ENCODE assay signal across 8 cellular contexts in the genomic region with DNA sequence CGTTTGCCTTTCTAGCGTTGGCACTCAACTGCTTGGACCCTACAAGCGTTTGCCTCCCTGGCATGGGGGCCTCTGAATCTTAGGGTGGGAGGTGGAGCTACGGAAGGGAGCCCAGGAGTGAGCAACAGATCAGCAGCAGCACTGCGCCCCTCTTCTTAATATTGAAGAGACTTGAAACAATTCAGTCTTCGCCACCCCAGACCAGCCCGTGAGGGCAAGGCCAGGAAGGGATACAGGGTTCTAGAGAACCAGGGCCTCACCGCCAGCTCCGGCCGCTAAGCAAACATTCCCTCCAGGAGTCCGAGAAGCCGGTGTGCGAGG. TPM values are rescaled to one million over a fixed set of nuclear protein-coding genes. Genes with fewer than 3 reads are reported as not detected.
DNase-seq lines count a peak whose midpoint lies in the region; ATAC-seq, FAIRE-seq and TF ChIP-seq lines count a peak whose summit lies in the region.
"Had no signal": no experiment of that assay in that cellular context is flagged by ENCODE, and none has a peak within 500 bp of the region (broad histone marks: within the 10 kb centered on the region; RNA-seq: fewer than 3 reads in every experiment).

No MANE protein-coding gene starts in this region.

- H3K4me1 ChIP-seq in GM12878 (ENCODE audit: control insufficient read depth, insufficient read depth, low read length) (peaks cover 17% of the 10 kb centered on the region), liver (ENCODE audit: control insufficient read depth in 4 of 4, insufficient read depth in 4 of 4, low read length in 3 of 4) (peaks cover 12 to 59% (median 48%) of the 10 kb centered on the region in 4 donors), stomach smooth muscle (ENCODE audit: control insufficient read depth, insufficient read depth, low read length) (peaks cover 24% of the 10 kb centered on the region)

- BruUV-seq in GM12878 (replicated peaks; lab: Mats Ljungman, UMichigan) = no TSS peak

- H3K27ac ChIP-seq in GM12878 (ENCODE audit: control insufficient read depth, insufficient read depth) (no peak overlapping the region; the same call in 1 of the 2 replicates), liver (ENCODE audit: low read depth in 1 of 2, low read length in 2 of 2) (peak overlapping the region; percentile 99 to 100), stomach smooth muscle (ENCODE audit: low read length) (peak overlapping the region; percentile 95)

- H3K9ac ChIP-seq in GM12878 (ENCODE audit: control insufficient read depth, insufficient read depth, low read length) (no peak overlapping the region), liver (ENCODE audit: low read depth in 1 of 2, low read length in 2 of 2) (peak overlapping the region; percentile 93 to 98), stomach smooth muscle (ENCODE audit: low read length in 2 of 2) (peak overlapping the region; percentile 77 to 87)

- intact Hi-C loops in GM12878 (cut with micrococcal nuclease; ENCODE audit: unreplicated experiment) = loop anchor here (2.0 kb wide), 1 partner anchor 16 kb away; no protein-coding TSS in a partner anchor
- intact Hi-C loops in activated T-helper 2 cell treated with anti-CD3 and anti-CD28 coated beads, Interferon-gamma antibody, Interleukin-2, Interleukin-4, amounts not matched to agents 10 μg/mL and 5 μg/mL and 100 μg/mL, durations not matched to agents 14 hours and 24 hours and 36 hours (cut with micrococcal nuclease) = no loop called here

- SMC1A ChIA-PET in GM12878 (lab: Charles Lee; ENCODE audit: uncharacterized antibody, unreplicated experiment) = interaction anchor here (0.9 to 1.4 kb wide), 6 partner anchors 12 to 50 kb away, joined by 3 to 8 read pairs (median 4); no protein-coding TSS in a partner anchor

- no peak overlapping the region for H3K27ac Mint-ChIP-seq in activated T-helper 2 cell treated with anti-CD3 and anti-CD28 coated beads, Interferon-gamma antibody, Interleukin-2, Interleukin-4, amounts not matched to agents 10 μg/mL and 5 μg/mL and 100 μg/mL, durations not matched to agents 14 hours and 24 hours and 36 hours

- RAD21 ChIA-PET in GM12878 (lab: Charles Lee; ENCODE audit: unreplicated experiment) = interaction anchor here (0.6 to 1.7 kb wide), 7 partner anchors 9 to 51 kb away, joined by 3 to 13 read pairs (median 4); no protein-coding TSS in a partner anchor

- no peak overlapping the region for H3K4me3 ChIP-seq in GM12878
- peak overlapping the region; percentile 66 to 89 (median 88) for H3K4me3 ChIP-seq in liver (ENCODE audit: low read depth in 1 of 3, low read length in 3 of 3)
- H3K4me3 ChIP-seq in stomach smooth muscle (ENCODE audit: low read length in 2 of 2) = peak overlapping the region; percentile 83 to 88

- DNase-seq in GM12878 (ENCODE audit: low read depth, low spot score) (no peak), MV-4-11 (lab: John Stamatoyannopoulos, UW) (no peak), NCI-H1417 treated with DMSO at 0.1 percent for 48 hours (lab: John Stamatoyannopoulos, UW) (no peak)
- no peak for DNase-seq in activated T-helper 2 cell treated with anti-CD3 and anti-CD28 coated beads, Interferon-gamma antibody, Interleukin-2, Interleukin-4, amounts not matched to agents 10 μg/mL and 5 μg/mL and 100 μg/mL, durations not matched to agents 14 hours and 24 hours and 36 hours (ENCODE audit: low spot score)
- DNase-seq: T-helper 9 cell had no signal

- H3K27me3 ChIP-seq in GM12878 (replicated peaks in 1 of 2; ENCODE audit: control insufficient read depth in 2 of 2, insufficient read depth in 2 of 2, low read length in 1 of 2) (peaks cover 3 to 11% of the 10 kb centered on the region in 2 experiments; a peak in 3 of 4 replicates), liver (ENCODE audit: control insufficient read depth in 4 of 4, insufficient read depth in 4 of 4, low read length in 3 of 4) (no peaks in the 10 kb centered on the region), stomach smooth muscle (ENCODE audit: control insufficient read depth in 1 of 2, insufficient read depth in 2 of 2, low read length in 2 of 2) (peaks cover 0 to 3% of the 10 kb centered on the region in 2 donors)

- WGBS in GM12878 (ENCODE audit: insufficient coverage, insufficient replicate concordance, low lambda C conversion rate, missing lambda C conversion rate) = 2% methylated on average over 13 of the region's 13 CpGs
- WGBS in liver = 9% methylated on average over 13 of the region's 13 CpGs

- H3K36me3 ChIP-seq in GM12878 (ENCODE audit: control insufficient read depth in 2 of 2, insufficient read depth in 2 of 2, low read length in 1 of 2) (no peaks in the 10 kb centered on the region), liver (ENCODE audit: control insufficient read depth in 4 of 4, insufficient read depth in 3 of 4, low read depth in 1 of 4, low read length in 3 of 4) (no peaks in the 10 kb centered on the region), stomach smooth muscle (ENCODE audit: control insufficient read depth in 2 of 2, insufficient read depth in 2 of 2, low read length in 2 of 2) (no peaks in the 10 kb centered on the region)

- TF ChIP-seq CTCF in GM12878 (IDR thresholded peaks at IDR 0.05 in 2 of 3, conservative IDR thresholded peaks at IDR 0.05 in 1 of 3; ENCODE audit: control insufficient read depth in 2 of 3, extremely low read depth in 1 of 3, insufficient read depth in 1 of 3, low read depth in 3 of 3, low read length in 3 of 3) (no peak), liver (IDR thresholded peaks at IDR 0.05; ENCODE audit: low read depth, low read length, missing input control) (no peak)

- H2AFZ ChIP-seq in GM12878 (ENCODE audit: control insufficient read depth, low read depth, low read length) = no peak overlapping the region

- H3K4me1 Mint-ChIP-seq in activated T-helper 2 cell treated with anti-CD3 and anti-CD28 coated beads, Interferon-gamma antibody, Interleukin-2, Interleukin-4, amounts not matched to agents 10 μg/mL and 5 μg/mL and 100 μg/mL, durations not matched to agents 14 hours and 24 hours and 36 hours (ENCODE audit: low read depth) = no peaks in the 10 kb centered on the region

- CTCF ChIA-PET in GM12878 (lab: Yijun Ruan, JAX) = interaction anchor here (1.0 to 2.3 kb wide), 6 partner anchors 8 to 51 kb away, joined by 3 to 9 read pairs (median 4); no protein-coding TSS in a partner anchor

- no peaks in the 10 kb centered on the region for H3K36me3 Mint-ChIP-seq in activated T-helper 2 cell treated with anti-CD3 and anti-CD28 coated beads, Interferon-gamma antibody, Interleukin-2, Interleukin-4, amounts not matched to agents 10 μg/mL and 5 μg/mL and 100 μg/mL, durations not matched to agents 14 hours and 24 hours and 36 hours (ENCODE audit: low read depth)

- in situ Hi-C loops in GM12878 (cut with MboI) = no loop called here

- peak overlapping the region; percentile 89; the same call in 1 of the 2 replicates for H3K4me2 ChIP-seq in GM12878 (ENCODE audit: control insufficient read depth, insufficient read depth)

- H3K79me2 ChIP-seq in GM12878 (ENCODE audit: control insufficient read depth, insufficient read depth, low read length) = no peaks in the 10 kb centered on the region

- peaks cover 56% of the 10 kb centered on the region for H3K27me3 Mint-ChIP-seq in activated T-helper 2 cell treated with anti-CD3 and anti-CD28 coated beads, Interferon-gamma antibody, Interleukin-2, Interleukin-4, amounts not matched to agents 10 μg/mL and 5 μg/mL and 100 μg/mL, durations not matched to agents 14 hours and 24 hours and 36 hours (ENCODE audit: low read depth)

- TF ChIP-seq RAD21 in GM12878 (IDR thresholded peaks at IDR 0.05; ENCODE audit: insufficient read depth, low read depth, low read length) (no peak), liver (IDR thresholded peaks at IDR 0.05) (no peak)

- no peak for TF ChIP-seq EP300 in GM12878 (IDR thresholded peaks at IDR 0.05; ENCODE audit: borderline replicate concordance in 1 of 2, control insufficient read depth in 1 of 2, low read depth in 2 of 2, low read length in 2 of 2)

- ATAC-seq in HG03066 (IDR thresholded peaks at IDR 0.05; ENCODE audit: low read depth, unreplicated experiment) (peak; percentile 20), GM12878 (no peak)

- H4K20me1 ChIP-seq in GM12878 (ENCODE audit: control insufficient read depth, insufficient read depth) = no peaks in the 10 kb centered on the region

- FAIRE-seq in GM12878 (lab: Jason Lieb, UNC) = no peak

- no peak overlapping the region for H3K4me3 Mint-ChIP-seq in activated T-helper 2 cell treated with anti-CD3 and anti-CD28 coated beads, Interferon-gamma antibody, Interleukin-2, Interleukin-4, amounts not matched to agents 10 μg/mL and 5 μg/mL and 100 μg/mL, durations not matched to agents 14 hours and 24 hours and 36 hours (ENCODE audit: low read depth)

- no peaks in the 10 kb centered on the region; the same call in 2 of the 3 replicates for H3K9me3 ChIP-seq in GM12878 (replicated peaks; ENCODE audit: control insufficient read depth, insufficient read depth, low read length)
- no peaks in the 10 kb centered on the region for H3K9me3 ChIP-seq in liver (ENCODE audit: control insufficient read depth in 4 of 4, low read length in 3 of 4)
- H3K9me3 ChIP-seq in stomach smooth muscle (ENCODE audit: control insufficient read depth in 2 of 2, low read length in 2 of 2) = no peaks in the 10 kb centered on the region

- TF ChIP-seq POLR2A in GM12878 (IDR thresholded peaks at IDR 0.05; ENCODE audit: low read depth, low read length) = no peak

- no peaks in the 10 kb centered on the region for H3K9me3 Mint-ChIP-seq in activated T-helper 2 cell treated with anti-CD3 and anti-CD28 coated beads, Interferon-gamma antibody, Interleukin-2, Interleukin-4, amounts not matched to agents 10 μg/mL and 5 μg/mL and 100 μg/mL, durations not matched to agents 14 hours and 24 hours and 36 hours

- POLR2A ChIA-PET in GM12878 (lab: Charles Lee) = interaction anchor here (2.6 kb wide), 1 partner anchor 12 kb away, joined by 11 read pairs; no protein-coding TSS in a partner anchor

RNA-seq across cellular contexts. Expression of gene GPRC5C, which starts 1.5 kb away (rescaled TPM):
- total RNA-seq in GM12878 (2013; cell fraction: nucleolus; rRNA removed) = 3.2 and 3.6 TPM in 2 replicates
- total RNA-seq in GM12878 (2014; rRNA removed) (0.16 and 0.73 TPM in 2 replicates), GM12878 (2014; rRNA removed; fragmentation: Illumina TruSeq; extraction: Trizol) (0.28 and 0.31 TPM in 2 replicates), GM12878 (2021) (0.36 and 0.58 TPM in 2 replicates), liver (10 to 100 TPM; 34.2 to 86.3 TPM)
- 0.91 TPM for polyA plus RNA-seq in GM12878 (2011; ENCODE audit: low read depth)
- polyA plus RNA-seq in GM12878 (2011; rRNA removed) (0.26 and 1.3 TPM in 2 replicates), GM12878 (2014; fragmentation: Illumina TruSeq; extraction: Trizol) (0.35 TPM in 1 of 2 replicates, not detected in the other), GM12878 (2014; fragmentation: Nextera tagmentation; extraction: Ambion mirVana) (under 1 TPM in 1 of 2 experiments, not detected in 1; 0.04 TPM), GM12878 (2014; rRNA removed) (0.14 and 0.66 TPM in 2 replicates), GM12878 (2016; fragmentation: Nextera tagmentation; extraction: Ambion mirVana) (under 1 TPM in 1 of 2 experiments, not detected in 1; 0.96 TPM), liver (100 to 1,000 TPM; 153 to 195 TPM)
- 1.2 and 1.5 TPM in 2 replicates for polyA plus RNA-seq in GM12878 (2011; cell fraction: cytosol; rRNA removed)
- 1.7 and 2.8 TPM in 2 replicates for polyA plus RNA-seq in GM12878 (2011; cell fraction: nucleus; rRNA removed)
- polyA plus RNA-seq in GM12878 (2012) = 1.9 and 2.1 TPM in 2 replicates
- 0.37 and 1.3 TPM in 2 replicates for polyA minus RNA-seq in GM12878 (2011; rRNA and poly(A)+ RNA removed)
- polyA minus RNA-seq in GM12878 (2011; cell fraction: cytosol; rRNA and poly(A)+ RNA removed) = 0.67 and 1.0 TPM in 2 replicates
- 0.48 and 1.2 TPM in 2 replicates for polyA minus RNA-seq in GM12878 (2011; cell fraction: nucleus; rRNA and poly(A)+ RNA removed)
- total RNA-seq in activated T-helper 2 cell treated with anti-CD3 and anti-CD28 coated beads, Interferon-gamma antibody, Interleukin-2, Interleukin-4, amounts not matched to agents 10 μg/mL and 5 μg/mL and 100 μg/mL, durations not matched to agents 14 hours and 24 hours and 36 hours = 0.44 and 0.89 TPM in 2 replicates

RNA-seq across cellular contexts. Expression of gene CD300A, which starts 36.1 kb away (rescaled TPM):
- total RNA-seq in GM12878 (2013; cell fraction: nucleolus; rRNA removed) = 149 and 159 TPM in 2 replicates
- total RNA-seq in GM12878 (2014; rRNA removed) = 45.7 and 49.3 TPM in 2 replicates
- 36.1 and 37.5 TPM in 2 replicates for total RNA-seq in GM12878 (2014; rRNA removed; fragmentation: Illumina TruSeq; extraction: Trizol)
- total RNA-seq in GM12878 (2021) = 36.1 and 36.2 TPM in 2 replicates
- polyA plus RNA-seq in GM12878 (2011; ENCODE audit: low read depth) = 34.4 TPM
- polyA plus RNA-seq in GM12878 (2011; rRNA removed) = 102 and 128 TPM in 2 replicates
- polyA plus RNA-seq in GM12878 (2011; cell fraction: cytosol; rRNA removed) = 130 and 145 TPM in 2 replicates
- polyA plus RNA-seq in GM12878 (2011; cell fraction: nucleus; rRNA removed) = 95.3 and 166 TPM in 2 replicates
- 54.0 and 88.0 TPM in 2 replicates for polyA plus RNA-seq in GM12878 (2012)
- 23.1 and 40.5 TPM in 2 replicates for polyA plus RNA-seq in GM12878 (2014; fragmentation: Illumina TruSeq; extraction: Trizol)
- 10 to 100 TPM; 10.6 to 12.1 TPM for polyA plus RNA-seq in GM12878 (2014; fragmentation: Nextera tagmentation; extraction: Ambion mirVana)
- 42.7 and 46.9 TPM in 2 replicates for polyA plus RNA-seq in GM12878 (2014; rRNA removed)
- 10 to 100 TPM; 28.6 to 32.1 TPM for polyA plus RNA-seq in GM12878 (2016; fragmentation: Nextera tagmentation; extraction: Ambion mirVana)
- 88.1 and 138 TPM in 2 replicates for polyA minus RNA-seq in GM12878 (2011; rRNA and poly(A)+ RNA removed)
- polyA minus RNA-seq in GM12878 (2011; cell fraction: cytosol; rRNA and poly(A)+ RNA removed) = 22.6 and 26.3 TPM in 2 replicates
- 20.8 and 25.6 TPM in 2 replicates for polyA minus RNA-seq in GM12878 (2011; cell fraction: nucleus; rRNA and poly(A)+ RNA removed)
- 10 to 100 TPM in 1 of 2 donors, 1 to 10 TPM in 1; 9.0 to 11.5 TPM for total RNA-seq in liver
- polyA plus RNA-seq in liver = 1 to 10 TPM; 2.2 to 7.0 TPM
- 16.6 and 16.7 TPM in 2 replicates for total RNA-seq in activated T-helper 2 cell treated with anti-CD3 and anti-CD28 coated beads, Interferon-gamma antibody, Interleukin-2, Interleukin-4, amounts not matched to agents 10 μg/mL and 5 μg/mL and 100 μg/mL, durations not matched to agents 14 hours and 24 hours and 36 hours

Comparison
In these comparisons a context has a peak if more than half of its experiments do, and no peak if none do; other contexts are left out.
1. RNA of gene GPRC5C, which starts 1.5 kb away (total RNA-seq): 34.2 to 86.3 TPM in liver; 0.44 to 0.89 TPM in activated T-helper 2 cell treated with anti-CD3 and anti-CD28 coated beads, Interferon-gamma antibody, Interleukin-2, Interleukin-4, amounts not matched to agents 10 μg/mL and 5 μg/mL and 100 μg/mL, durations not matched to agents 14 hours and 24 hours and 36 hours and 0.16 to 3.6 TPM in GM12878; every median in the first group is over 4 times any median in the second.